In genomic region chr15:43105077-43105769, GRCh38 we compare ENCODE assay signal across 8 cellular contexts. TPM values are rescaled to one million over a fixed set of nuclear protein-coding genes. Genes with fewer than 3 reads are reported as not detected.
A peak's percentile ranks its signal among the peaks of the same experiment; 100 is the strongest.
DNase-seq lines count a peak whose midpoint lies in the region; ATAC-seq, FAIRE-seq and TF ChIP-seq lines count a peak whose summit lies in the region.

No MANE protein-coding gene starts in this region.

- H3K9me3 Mint-ChIP-seq in natural killer cell treated with Interleukin-12 subunit alpha and Interleukin-12 subunit beta and Interleukin-15 and Interleukin-18, amount 100 ng/mL, for 72 hours, result no peaks in the 10 kb centered on the region

- no peak for TF ChIP-seq POLR2A in esophagus squamous epithelium (IDR thresholded peaks at IDR 0.05)

- ATAC-seq in natural killer cell treated with Interleukin-12 subunit alpha and Interleukin-12 subunit beta and Interleukin-15 and Interleukin-18, amount 100 ng/mL, for 72 hours, result peak; percentile 30 to 58

- peak; percentile 15 for DNase-seq in stimulated activated CD4-positive, alpha-beta T cell treated with anti-CD3 and anti-CD28 coated beads, Interleukin-1b, Interleukin-23, amount 100 ng/mL, for 48 hours
- DNase-seq in stimulated activated CD4-positive, alpha-beta T cell treated with anti-CD3 and anti-CD28 coated beads, Interleukin-12 subunit alpha, Interleukin-12 subunit beta, amount 100 ng/mL, for 4 hours, result no peak
- DNase-seq in activated CD4-positive, alpha-beta T cell treated with anti-CD3 and anti-CD28 coated beads, Interleukin-2, amount 50 U/mL, for 4 hours, result peak; percentile 7 to 14
- no peak for DNase-seq in esophagus squamous epithelium (lab: John Stamatoyannopoulos, UW)
- DNase-seq in natural killer cell treated with Interleukin-12 subunit alpha and Interleukin-12 subunit beta and Interleukin-15 and Interleukin-18, amount 100 ng/mL, for 72 hours (ENCODE audit: low spot score), result no peak
- no peak for DNase-seq in ureter (ENCODE audit: low spot score)
- DNase-seq in GM19239 (ENCODE audit: insufficient read length, low spot score), result no peak

- 9 to 11% methylated on average over 12 of the region's 12 CpGs for WGBS in esophagus squamous epithelium, 2 donors

- H3K4me3 ChIP-seq in HUES48 (ENCODE audit: low read depth, low read length), result peak overlapping the region; percentile 71
- H3K4me3 ChIP-seq in esophagus squamous epithelium, result peak overlapping the region; percentile 66 to 94 (median 77)

- H3K27ac ChIP-seq in HUES48 (ENCODE audit: low read depth, low read length) (peak overlapping the region; percentile 38), esophagus squamous epithelium (peak overlapping the region; percentile 86 to 95 (median 88))

- peaks cover 30% of the 10 kb centered on the region for H3K36me3 Mint-ChIP-seq in natural killer cell treated with Interleukin-12 subunit alpha and Interleukin-12 subunit beta and Interleukin-15 and Interleukin-18, amount 100 ng/mL, for 72 hours

- TF ChIP-seq CTCF in esophagus squamous epithelium (IDR thresholded peaks at IDR 0.05), result no peak

- FAIRE-seq in GM19239 (lab: Jason Lieb, UNC), result no peak

- no peaks in the 10 kb centered on the region for H3K9me3 ChIP-seq in HUES48 (ENCODE audit: control insufficient read depth, insufficient read depth, low read length)
- H3K9me3 ChIP-seq in esophagus squamous epithelium, result no peaks in the 10 kb centered on the region

- H3K4me3 Mint-ChIP-seq in natural killer cell treated with Interleukin-12 subunit alpha and Interleukin-12 subunit beta and Interleukin-15 and Interleukin-18, amount 100 ng/mL, for 72 hours, result peak overlapping the region; percentile 89

- peak overlapping the region; percentile 99 to 100 for H3K27ac Mint-ChIP-seq in natural killer cell treated with Interleukin-12 subunit alpha and Interleukin-12 subunit beta and Interleukin-15 and Interleukin-18, amount 100 ng/mL, for 72 hours

- peaks cover 0 to 4% of the 10 kb centered on the region in 2 donors for H3K27me3 Mint-ChIP-seq in natural killer cell treated with Interleukin-12 subunit alpha and Interleukin-12 subunit beta and Interleukin-15 and Interleukin-18, amount 100 ng/mL, for 72 hours

- H3K27me3 ChIP-seq in HUES48 (ENCODE audit: control insufficient read depth, insufficient read depth, low read length) (no peaks in the 10 kb centered on the region), esophagus squamous epithelium (no peaks in the 10 kb centered on the region)

- peaks cover 54 to 56% of the 10 kb centered on the region in 2 donors for H3K4me1 Mint-ChIP-seq in natural killer cell treated with Interleukin-12 subunit alpha and Interleukin-12 subunit beta and Interleukin-15 and Interleukin-18, amount 100 ng/mL, for 72 hours (ENCODE audit: low read depth in 2 of 2)

- peak overlapping the region; percentile 43 for H3K9ac ChIP-seq in HUES48 (ENCODE audit: low read depth, low read length)

- H3K36me3 ChIP-seq in HUES48 (ENCODE audit: control insufficient read depth, insufficient read depth, low read length) (peaks cover 24% of the 10 kb centered on the region), esophagus squamous epithelium (peaks cover 0 to 9% (median 0%) of the 10 kb centered on the region in 3 donors)

- intact Hi-C loops in esophagus squamous epithelium (cut with DNase I), result no loop called here

- H3K4me1 ChIP-seq in HUES48 (ENCODE audit: control insufficient read depth, insufficient read depth, low read length), result no peaks in the 10 kb centered on the region; the same call in 1 of the 2 replicates
- peaks cover 6 to 61% (median 30%) of the 10 kb centered on the region in 3 donors for H3K4me1 ChIP-seq in esophagus squamous epithelium

RNA-seq across cellular contexts. Expression of gene UBR1, which starts 0.6 kb away (rescaled TPM):
- total RNA-seq in esophagus squamous epithelium (10 to 100 TPM in 2 of 4 donors, 1 to 10 TPM in 2; 9.3 to 22.3 (median 11.7) TPM), ureter (49.0 TPM)
- 10 to 100 TPM; 56.4 to 59.4 TPM for total RNA-seq in natural killer cell treated with Interleukin-12 subunit alpha and Interleukin-12 subunit beta and Interleukin-15 and Interleukin-18, amount 100 ng/mL, for 72 hours

RNA-seq across cellular contexts. Expression of gene TMEM62, which starts 28.2 kb away (rescaled TPM):
- total RNA-seq in esophagus squamous epithelium (10 to 100 TPM; 15.8 to 49.2 (median 22.1) TPM), ureter (35.8 TPM)
- total RNA-seq in natural killer cell treated with Interleukin-12 subunit alpha and Interleukin-12 subunit beta and Interleukin-15 and Interleukin-18, amount 100 ng/mL, for 72 hours, result 10 to 100 TPM; 25.5 to 40.3 TPM

Comparison
In these comparisons a context has a peak if more than half of its experiments do, and no peak if none do; other contexts are left out.
1. DNase-seq: peak in stimulated activated CD4-positive, alpha-beta T cell treated with anti-CD3 and anti-CD28 coated beads, Interleukin-1b, Interleukin-23, amount 100 ng/mL, for 48 hours (single experiment) and activated CD4-positive, alpha-beta T cell treated with anti-CD3 and anti-CD28 coated beads, Interleukin-2, amount 50 U/mL, for 4 hours (2 of 2); none in stimulated activated CD4-positive, alpha-beta T cell treated with anti-CD3 and anti-CD28 coated beads, Interleukin-12 subunit alpha, Interleukin-12 subunit beta, amount 100 ng/mL, for 4 hours (single experiment), esophagus squamous epithelium (single experiment), natural killer cell treated with Interleukin-12 subunit alpha and Interleukin-12 subunit beta and Interleukin-15 and Interleukin-18, amount 100 ng/mL, for 72 hours (single experiment), ureter (single experiment) and GM19239 (single experiment).